ENCODE assay signal across 5 cellular contexts in genomic region chr5:5883116-5883515, GRCh38.
"Had no signal": no experiment of that assay in that cellular context is flagged by ENCODE, and none has a peak within 500 bp of the region (broad histone marks: within the 10 kb centered on the region; RNA-seq: fewer than 3 reads in every experiment).

No MANE protein-coding gene starts in this region.

- H3K9me3 Mint-ChIP-seq: H9 had no signal

- H3K27ac ChIP-seq: GM23248 had no signal

- H3K4me3 ChIP-seq: GM23248, K562 had no signal

- H3K27ac Mint-ChIP-seq: H9 had no signal

- H3K4me3 Mint-ChIP-seq: H9 had no signal

- ATAC-seq: K562 had no signal

- DNase-seq: GM23248, H9, HCEC 1CT, IMR-90 had no signal

- H2AFZ ChIP-seq: GM23248 had no signal
